1 cellular context compared by ENCODE assay signal in genomic region chr1:46616277-46617107, GRCh38.
TF ChIP-seq lines count a peak whose summit lies in the region.

MOB3C (minus strand) TSS chr1:46616811; CDS start chr1:46613321, 3,490 bp downstream.

TF ChIP-seq in K562, 482 proteins besides CTCF, POLR2A, EP300 and RAD21 (continued from another document and continues in another):
- TF ChIP-seq PBX2 (CRISPR knock-in tag; IDR thresholded peaks at IDR 0.05; ENCODE audit: low read depth) = no peak
- no peak for TF ChIP-seq PBX2 (tag; conservative IDR thresholded peaks at IDR 0.05; ENCODE audit: low read depth)
- no peak for TF ChIP-seq ZNF609 (CRISPR knock-in tag; IDR thresholded peaks at IDR 0.05; ENCODE audit: borderline replicate concordance)
- peak; percentile 39; the same call in 1 of the 2 replicates for TF ChIP-seq FOXP1 (CRISPR knock-in tag; IDR thresholded peaks at IDR 0.05)
- 0 out of 2 replicates have a peak, but pooled peaks have one; percentile 55 for TF ChIP-seq CBX1 (IDR thresholded peaks at IDR 0.05; ENCODE audit: low read depth)
- TF ChIP-seq CREB1 (IDR thresholded peaks at IDR 0.05) = no peak
- TF ChIP-seq CREB1 (CRISPR knock-in tag; IDR thresholded peaks at IDR 0.05) = peak; percentile 27; the same call in 1 of the 2 replicates
- peak; percentile 52; the same call in 1 of the 2 replicates for TF ChIP-seq GABPB1 (CRISPR knock-in tag; IDR thresholded peaks at IDR 0.05)
- peak; percentile 29; the same call in 1 of the 2 replicates for TF ChIP-seq MXI1 (IDR thresholded peaks at IDR 0.05; ENCODE audit: low read depth, low read length)
- peak; percentile 59; the same call in 1 of the 2 replicates for TF ChIP-seq THAP12 (CRISPR knock-in tag; IDR thresholded peaks at IDR 0.05)
- TF ChIP-seq NR1H2 (CRISPR knock-in tag; IDR thresholded peaks at IDR 0.05) = no peak
- no peak for TF ChIP-seq YBX1 (IDR thresholded peaks at IDR 0.05)
- TF ChIP-seq NR0B1 (IDR thresholded peaks at IDR 0.05; ENCODE audit: partially characterized antibody) = no peak
- no peak for TF ChIP-seq MBD2 (IDR thresholded peaks at IDR 0.05; ENCODE audit: borderline replicate concordance, low read depth)
- TF ChIP-seq ATF7 (IDR thresholded peaks at IDR 0.05) = peak; percentile 61; the same call in 1 of the 2 replicates
- no peak for TF ChIP-seq FOXK2 (conservative IDR thresholded peaks at IDR 0.05 in 1 of 2, IDR thresholded peaks at IDR 0.05 in 1 of 2; ENCODE audit: low read depth in 2 of 2)
- 0 out of 2 replicates have a peak, but pooled peaks have one; percentile 39 for TF ChIP-seq SIN3B (IDR thresholded peaks at IDR 0.05; ENCODE audit: low read depth)
- peak; percentile 12; the same call in 1 of the 2 replicates for TF ChIP-seq EP400 (IDR thresholded peaks at IDR 0.05)
- no peak for TF ChIP-seq RAD51 (IDR thresholded peaks at IDR 0.05; ENCODE audit: borderline replicate concordance, low read depth)
- TF ChIP-seq CREB3L1 (IDR thresholded peaks at IDR 0.05; ENCODE audit: borderline replicate concordance, low read depth) = peak; percentile 74
- TF ChIP-seq RBM22 (IDR thresholded peaks at IDR 0.05; ENCODE audit: low read depth, low read length, poor library complexity, severe bottlenecking) = no peak
- peak; percentile 75 for TF ChIP-seq RBFOX2 (IDR thresholded peaks at IDR 0.05; ENCODE audit: low read depth, low read length)
- TF ChIP-seq ZNF518B (CRISPR knock-in tag; IDR thresholded peaks at IDR 0.05) = no peak
- TF ChIP-seq DPF2 (IDR thresholded peaks at IDR 0.05) = peak; percentile 42; the same call in 1 of the 2 replicates
